ENCODE assay signal across 16 cellular contexts in the genomic region with DNA sequence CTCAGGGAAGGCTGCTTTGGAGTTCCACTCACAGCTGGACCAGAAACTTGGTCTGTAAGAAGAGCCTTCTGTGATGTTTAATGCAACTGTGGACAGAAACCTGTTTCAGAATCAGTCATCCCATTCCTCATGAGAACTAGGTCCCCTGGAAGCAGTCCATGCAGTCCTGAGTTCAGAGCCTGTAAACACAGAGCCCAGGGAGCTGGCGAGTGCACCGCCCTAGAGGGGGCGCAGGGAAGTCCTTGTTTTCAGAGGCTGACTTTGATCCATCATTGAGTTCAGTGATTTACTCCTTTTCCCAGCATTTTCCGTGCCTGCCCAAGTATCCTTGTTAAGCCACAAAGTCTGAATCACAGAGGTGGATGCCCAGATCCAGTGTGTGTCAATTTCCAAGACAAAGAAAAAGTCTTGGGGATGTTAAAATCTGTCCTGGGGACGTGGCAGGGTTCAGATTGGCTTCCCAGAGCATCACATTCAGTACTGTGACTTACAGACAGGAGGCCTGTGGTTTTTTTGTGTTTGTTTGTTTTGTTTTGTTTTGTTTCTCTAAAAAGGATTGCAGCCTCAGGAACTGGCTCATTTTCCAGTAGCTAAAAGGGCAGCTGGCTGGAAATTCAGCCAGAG. TPM values are rescaled to one million over a fixed set of nuclear protein-coding genes. Genes with fewer than 3 reads are reported as not detected.
DNase-seq lines count a peak whose midpoint lies in the region; ATAC-seq, FAIRE-seq and TF ChIP-seq lines count a peak whose summit lies in the region.
"Had no signal": no experiment of that assay in that cellular context is flagged by ENCODE, and none has a peak within 500 bp of the region (broad histone marks: within the 10 kb centered on the region; RNA-seq: fewer than 3 reads in every experiment).

No MANE protein-coding gene starts in this region.

- peak; percentile 15 for FAIRE-seq in K562 (lab: Jason Lieb, UNC)
- FAIRE-seq: G401.6 had no signal

- no peak overlapping the region for H3K18ac ChIP-seq in IMR-90 (ENCODE audit: low read depth, low read length)
- H3K18ac ChIP-seq in mesendoderm (ENCODE audit: low read length) = no peak overlapping the region

- H3K27me3 ChIP-seq in BE2C (no peaks in the 10 kb centered on the region), IMR-90 (ENCODE audit: control insufficient read depth, insufficient read depth, low read length) (peaks cover 72% of the 10 kb centered on the region), K562 (ENCODE audit: control insufficient read depth in 2 of 2, insufficient read depth in 2 of 2, low read length in 2 of 2) (peaks cover 0 to 45% of the 10 kb centered on the region in 2 experiments; a peak in 2 of 5 replicates), mesendoderm (ENCODE audit: insufficient read depth, low read length, poor library complexity) (no peaks in the 10 kb centered on the region), transverse colon (peaks cover 35% of the 10 kb centered on the region)

- TF ChIP-seq CTCF in BE2C (IDR thresholded peaks at IDR 0.05; ENCODE audit: low read depth, low read length) = 0 out of 2 replicates have a peak, but pooled peaks have one; percentile 13
- TF ChIP-seq CTCF in IMR-90 (conservative IDR thresholded peaks at IDR 0.05; ENCODE audit: low read depth, low read length) = no peak
- peak; percentile 7 to 30 (median 26); a peak in 2 of 6 replicates for TF ChIP-seq CTCF in K562 (IDR thresholded peaks at IDR 0.05 in 2 of 3, conservative IDR thresholded peaks at IDR 0.05 in 1 of 3; ENCODE audit: insufficient read depth in 2 of 3, low read depth in 1 of 3, low read length in 3 of 3)
- no peak for TF ChIP-seq CTCF in transverse colon (IDR thresholded peaks at IDR 0.05)

- H3K9me1 ChIP-seq in IMR-90 (ENCODE audit: insufficient read depth, low read length) (no peaks in the 10 kb centered on the region), K562 (ENCODE audit: control insufficient read depth, insufficient read depth, low read length) (no peaks in the 10 kb centered on the region)

- 34% methylated on average over 5 of the region's 5 CpGs; no CpG with 5 or more reads in 1 of the 2 experiments for WGBS in IMR-90 (ENCODE audit: extremely low coverage in 2 of 2, insufficient read length in 1 of 2), 2 experiments
- 3% methylated on average over 5 of the region's 5 CpGs for WGBS in K562 (ENCODE audit: insufficient coverage, low coverage, missing lambda C conversion rate)
- no CpG with 5 or more reads among the region's 5 CpGs for WGBS in mesendoderm (ENCODE audit: extremely low coverage, insufficient coverage, low lambda C conversion rate)
- 20 to 40% methylated on average over 1 to 5 of the region's 5 CpGs for WGBS in transverse colon (ENCODE audit: low coverage in 1 of 2), 2 donors

- H3K36me3 ChIP-seq in BE2C (no peaks in the 10 kb centered on the region), IMR-90 (ENCODE audit: control insufficient read depth, insufficient read depth, low read length) (no peaks in the 10 kb centered on the region), K562 (ENCODE audit: control insufficient read depth, insufficient read depth, low read length) (no peaks in the 10 kb centered on the region), mesendoderm (ENCODE audit: control insufficient read depth, insufficient read depth, low read length) (no peaks in the 10 kb centered on the region), transverse colon (no peaks in the 10 kb centered on the region)
- H3K36me3 ChIP-seq: heart left ventricle had no signal

- H2BK20ac ChIP-seq in IMR-90 (ENCODE audit: low read depth, low read length) = no peak overlapping the region

- H3K4me3 ChIP-seq in BE2C (ENCODE audit: low read depth, low read length) (no peak overlapping the region), IMR-90 (ENCODE audit: insufficient read depth, low read depth, low read length) (no peak overlapping the region), K562 (no peak overlapping the region), mesendoderm (ENCODE audit: low read length) (no peak overlapping the region), transverse colon (no peak overlapping the region)
- H3K4me3 ChIP-seq: heart left ventricle had no signal

- intact Hi-C loops in IMR-90 (cut with micrococcal nuclease) = no loop called here
- intact Hi-C loops in K562 (cut with micrococcal nuclease) = loop anchor here (10.0 kb wide), 1 partner anchor 140 kb away; a partner anchor contains a TSS
- intact Hi-C loops in transverse colon (cut with DNase I; ENCODE audit: low total_unique reads) = no loop called here
- intact Hi-C loops in left cardiac atrium (cut with DNase I) = no loop called here

- H4K91ac ChIP-seq in IMR-90 (ENCODE audit: insufficient read depth, low read depth, low read length) = no peak overlapping the region

- H2BK15ac ChIP-seq in IMR-90 (ENCODE audit: low read depth, low read length) (no peak overlapping the region), mesendoderm (replicated peaks; ENCODE audit: low read depth) (no peak overlapping the region)

- no peak overlapping the region for H2AK9ac ChIP-seq in IMR-90 (replicated peaks; ENCODE audit: low read depth, low read length, poor library complexity)

- H4K8ac ChIP-seq in IMR-90 (ENCODE audit: low read depth in 2 of 2, low read length in 2 of 2) (no peak overlapping the region), mesendoderm (ENCODE audit: low read depth, low read length) (no peak overlapping the region)

- H3K79me1 ChIP-seq in IMR-90 (ENCODE audit: low read depth in 1 of 2, low read length in 2 of 2) (no peaks in the 10 kb centered on the region), mesendoderm (ENCODE audit: low read length) (no peaks in the 10 kb centered on the region)

- no peak overlapping the region for H3K4ac ChIP-seq in IMR-90 (ENCODE audit: low read depth, low read length)
- H3K4ac ChIP-seq in mesendoderm (ENCODE audit: low read depth, low read length) = no peak overlapping the region

- CTCF ChIA-PET in IMR-90 (lab: Yijun Ruan, JAX) (no interaction called here), K562 (lab: Yijun Ruan, JAX; ENCODE audit: low intra/inter-chr PET ratio) (no interaction called here)

- H2BK120ac ChIP-seq in IMR-90 (ENCODE audit: low read depth, low read length) (no peak overlapping the region), mesendoderm (ENCODE audit: low read depth, low read length) (no peak overlapping the region)

- H3K9me3 ChIP-seq in BE2C (no peaks in the 10 kb centered on the region), IMR-90 (ENCODE audit: control insufficient read depth, insufficient read depth, low read length) (peaks cover 3% of the 10 kb centered on the region; the same call in 1 of the 2 replicates), K562 (replicated peaks; ENCODE audit: control insufficient read depth, insufficient read depth, low read depth, low read length) (no peaks in the 10 kb centered on the region), transverse colon (no peaks in the 10 kb centered on the region)
- H3K9me3 ChIP-seq: heart left ventricle, SK-N-SH had no signal

- H2AK5ac ChIP-seq in IMR-90 (ENCODE audit: low read depth, low read length) (no peak overlapping the region), mesendoderm (ENCODE audit: low read length) (no peak overlapping the region)

- H4K20me1 ChIP-seq in IMR-90 (ENCODE audit: insufficient read depth, low read length) (no peaks in the 10 kb centered on the region), K562 (replicated peaks; ENCODE audit: control insufficient read depth, insufficient read depth, low read length) (no peaks in the 10 kb centered on the region)

- H3K79me2 ChIP-seq in K562 (ENCODE audit: control insufficient read depth, insufficient read depth, low read length) = no peaks in the 10 kb centered on the region
- H3K79me2 ChIP-seq in mesendoderm (ENCODE audit: control insufficient read depth, insufficient read depth, low read length) = no peaks in the 10 kb centered on the region

- H3K27ac ChIP-seq in IMR-90 (ENCODE audit: insufficient read depth, low read length) (no peak overlapping the region), K562 (ENCODE audit: extremely low read depth, low read depth, low read length) (no peak overlapping the region), mesendoderm (ENCODE audit: low read depth, low read length) (no peak overlapping the region), transverse colon (no peak overlapping the region)
- H3K27ac ChIP-seq: heart left ventricle had no signal

- in situ Hi-C loops in IMR-90 (cut with MboI; ENCODE audit: low sequenced_read_pairs) (no loop called here), K562 (cut with MboI) (no loop called here), transverse colon (cut with MboI; ENCODE audit: low pct_ligation_motif_present in 1 of 4, low pct_unique_long_range_greater_than_20kb in 1 of 4, low sequenced_read_pairs in 3 of 4) (no loop called here)

- H4K5ac ChIP-seq in IMR-90 (ENCODE audit: low read depth, low read length) = no peak overlapping the region
- H4K5ac ChIP-seq in mesendoderm (ENCODE audit: low read length) = no peak overlapping the region

- BruUV-seq in IMR-90 (replicated peaks; lab: Mats Ljungman, UMichigan) (no TSS peak), K562 (replicated peaks; lab: Mats Ljungman, UMichigan) (no TSS peak)

- TF ChIP-seq POLR2A in IMR-90 (IDR thresholded peaks at IDR 0.05; ENCODE audit: low read depth, low read length) (no peak), K562 (conservative IDR thresholded peaks at IDR 0.05) (no peak), transverse colon (IDR thresholded peaks at IDR 0.05) (no peak)

- POLR2A ChIA-PET in IMR-90 (lab: Charles Lee; ENCODE audit: unreplicated experiment) = no interaction called here
- POLR2A ChIA-PET in K562 (lab: Yijun Ruan, JAX) = no interaction called here

- H3K9ac ChIP-seq in IMR-90 (ENCODE audit: low read depth, low read length) (no peak overlapping the region), K562 (ENCODE audit: insufficient read depth in 1 of 2, low read depth in 2 of 2, low read length in 2 of 2) (no peak overlapping the region), mesendoderm (ENCODE audit: low read length) (no peak overlapping the region)
- H3K9ac ChIP-seq: SK-N-SH had no signal

- TF ChIP-seq RAD21 in IMR-90 (IDR thresholded peaks at IDR 0.05; ENCODE audit: low read length) (no peak), K562 (CRISPR knock-in tag; conservative IDR thresholded peaks at IDR 0.05 in 1 of 2, IDR thresholded peaks at IDR 0.05 in 1 of 2) (peak in 1 of 2 experiments; percentile 9; a peak in 1 of 4 replicates)

- H3K23ac ChIP-seq in IMR-90 (ENCODE audit: low read depth, low read length) = no peak overlapping the region; the same call in 1 of the 2 replicates
- no peak overlapping the region for H3K23ac ChIP-seq in mesendoderm (ENCODE audit: low read length)

- no peaks in the 10 kb centered on the region for H3K4me1 ChIP-seq in BE2C
- H3K4me1 ChIP-seq in IMR-90 (ENCODE audit: control insufficient read depth, insufficient read depth, low read length) = peaks cover 2% of the 10 kb centered on the region; the same call in 1 of the 2 replicates
- no peaks in the 10 kb centered on the region for H3K4me1 ChIP-seq in K562 (replicated peaks in 1 of 2; ENCODE audit: control insufficient read depth in 2 of 2, insufficient read depth in 2 of 2, low read length in 2 of 2)
- H3K4me1 ChIP-seq in mesendoderm (ENCODE audit: control insufficient read depth, low read depth, low read length) = no peaks in the 10 kb centered on the region
- no peaks in the 10 kb centered on the region for H3K4me1 ChIP-seq in transverse colon

- dilution Hi-C loops in IMR-90 (cut with HindIII; ENCODE audit: low sequenced_read_pairs, unreplicated experiment) = no loop called here

- H2BK5ac ChIP-seq in IMR-90 (ENCODE audit: low read depth, low read length, poor library complexity, severe bottlenecking) (no peak overlapping the region), mesendoderm (ENCODE audit: low read length) (no peak overlapping the region)

- TF ChIP-seq EP300 in K562 (IDR thresholded peaks at IDR 0.05; ENCODE audit: low read length) = no peak
- TF ChIP-seq EP300 in transverse colon (IDR thresholded peaks at IDR 0.05; ENCODE audit: low read depth) = no peak

- H2AFZ ChIP-seq in IMR-90 (replicated peaks; ENCODE audit: low read length, poor library complexity) (no peak overlapping the region), K562 (ENCODE audit: low read depth, low read length) (no peak overlapping the region)

- DNase-seq in BE2C (no peak), IMR-90 (peak; percentile 15), K562 (ENCODE audit: extremely low read depth in 1 of 4, low spot score in 3 of 4) (peak in 2 of 4 experiments; percentile 9 to 19), mesendoderm (peak; percentile 38), transverse colon (no peak), left cardiac atrium (no peak)
- DNase-seq in stimulated activated naive CD8-positive, alpha-beta T cell treated with anti-CD3 and anti-CD28 coated beads, Interleukin-15, Interleukin-2, amounts not matched to agents 100 U/mL and 50 U/mL, for 24 hours = no peak
- DNase-seq: activated effector memory CD4-positive, alpha-beta T cell treated with anti-CD3 and anti-CD28 coated beads, Interleukin-2, amount 50 U/mL, for 16 hours; CD4-positive, CD25-positive, alpha-beta regulatory T cell; effector memory CD8-positive, alpha-beta T cell; heart left ventricle; NK-92 treated with Interleukin-12 subunit alpha and Interleukin-12 subunit beta, amount 100 ng/mL, for 24 hours; SK-N-SH; stimulated activated CD4-positive, alpha-beta T cell treated with anti-CD3 and anti-CD28 coated beads, Interleukin-4, amount 100 ng/mL, for 1 hour had no signal

- peak; percentile 54 for ATAC-seq in IMR-90 (ENCODE audit: low read depth)
- peak; percentile 74 for ATAC-seq in K562
- no peak for ATAC-seq in left cardiac atrium
- no peak for ATAC-seq in HG03571 (IDR thresholded peaks at IDR 0.05; ENCODE audit: unreplicated experiment)
- ATAC-seq in stimulated activated naive CD8-positive, alpha-beta T cell treated with anti-CD3 and anti-CD28 coated beads, Interleukin-15, Interleukin-2, amounts not matched to agents 100 U/mL and 50 U/mL, for 24 hours = no peak
- ATAC-seq: effector memory CD8-positive, alpha-beta T cell; heart left ventricle had no signal

- no peak overlapping the region for H3K56ac ChIP-seq in IMR-90 (ENCODE audit: extremely low read depth, insufficient read depth, low read length)
- H3K56ac ChIP-seq in mesendoderm (ENCODE audit: low read length) = no peak overlapping the region

- H3K4me2 ChIP-seq in IMR-90 (ENCODE audit: low read depth, low read length) (no peak overlapping the region), K562 (ENCODE audit: insufficient read depth, low read length) (no peak overlapping the region), mesendoderm (ENCODE audit: low read length) (no peak overlapping the region)
- H3K4me2 ChIP-seq: SK-N-SH had no signal

- H3K14ac ChIP-seq in IMR-90 (replicated peaks; ENCODE audit: low read depth, low read length) = no peak overlapping the region

RNA-seq across cellular contexts. Expression of a gene that starts 9.8 kb away (rescaled TPM):
- 8.3 TPM for polyA plus RNA-seq in BE2C (2012; ENCODE audit: insufficient read depth, insufficient read length, low read depth)
- total RNA-seq in IMR-90 (2012; rRNA removed) (8.1 and 8.4 TPM in 2 replicates), K562 (2014; rRNA removed) (1.7 and 1.8 TPM in 2 replicates), K562 (2014; rRNA removed; fragmentation: Illumina TruSeq; extraction: Trizol) (2.1 and 2.3 TPM in 2 replicates), K562 (2015; rRNA removed; fragmentation: Illumina TruSeq; extraction: Trizol) (1.7 and 1.9 TPM in 2 replicates), K562 (2021) (1.5 and 2.1 TPM in 2 replicates), transverse colon (1 to 10 TPM; 2.0 to 6.4 (median 3.5) TPM), left cardiac atrium (1 to 10 TPM; 4.0 to 7.3 TPM)
- polyA plus RNA-seq in IMR-90 (2012; rRNA removed) (3.9 and 4.2 TPM in 2 replicates), K562 (2011; rRNA removed) (1.4 and 2.3 TPM in 2 replicates), K562 (2014; fragmentation: Illumina TruSeq; extraction: Trizol) (2.0 and 2.2 TPM in 2 replicates), K562 (2014; fragmentation: Nextera tagmentation; extraction: Ambion mirVana) (1 to 10 TPM in 1 of 2 experiments, under 1 TPM in 1; 0.96 to 1.1 TPM), K562 (2014; rRNA removed) (1.7 and 2.6 TPM in 2 replicates)
- polyA plus RNA-seq in IMR-90 (2012; cell fraction: cytosol; rRNA removed) = 1.5 and 7.0 TPM in 2 replicates
- polyA plus RNA-seq in IMR-90 (2012; cell fraction: nucleus; rRNA removed; ENCODE audit: low replicate concordance) = 3.0 and 8.2 TPM in 2 replicates
- total RNA-seq in K562 (2011; cell fraction: chromatin; rRNA removed; ENCODE audit: low replicate concordance) = 2.9 and 4.8 TPM in 2 replicates
- total RNA-seq in K562 (2011; cell fraction: nucleolus; rRNA removed) = 1.0 and 1.4 TPM in 2 replicates
- 1.6 and 2.8 TPM in 2 replicates for total RNA-seq in K562 (2011; cell fraction: nucleoplasm; rRNA removed)
- polyA plus RNA-seq in K562 (2011; cell fraction: cytosol; rRNA removed) = 1.1 and 1.2 TPM in 2 replicates
- 4.6 and 5.5 TPM in 2 replicates for polyA plus RNA-seq in K562 (2011; cell fraction: nucleus; rRNA removed)
- polyA plus RNA-seq in K562 (2012) = 2.6 and 3.3 TPM in 2 replicates
- polyA minus RNA-seq in K562 (2011; rRNA and poly(A)+ RNA removed) = 2.4 and 2.8 TPM in 2 replicates
- not detected in 2 replicates for polyA minus RNA-seq in K562 (2011; cell fraction: cytosol; rRNA and poly(A)+ RNA removed)
- polyA minus RNA-seq in K562 (2011; cell fraction: nucleus; rRNA and poly(A)+ RNA removed) = 0.94 and 1.9 TPM in 2 replicates
- polyA plus RNA-seq in mesendoderm (2013, experiment 1 of 2) = 2.3 TPM
- polyA plus RNA-seq in mesendoderm (2013, experiment 2 of 2) = 2.6 TPM

RNA-seq across cellular contexts. Expression of a gene that starts 39.3 kb away (rescaled TPM):
- 106 TPM for polyA plus RNA-seq in BE2C (2012; ENCODE audit: insufficient read depth, insufficient read length, low read depth)
- total RNA-seq in IMR-90 (2012; rRNA removed) (18.8 and 20.6 TPM in 2 replicates), K562 (2014; rRNA removed) (13.8 and 18.9 TPM in 2 replicates), K562 (2014; rRNA removed; fragmentation: Illumina TruSeq; extraction: Trizol) (3.9 and 5.0 TPM in 2 replicates), K562 (2015; rRNA removed; fragmentation: Illumina TruSeq; extraction: Trizol) (9.6 and 10.9 TPM in 2 replicates), K562 (2021) (16.5 and 18.6 TPM in 2 replicates), transverse colon (10 to 100 TPM in 1 of 4 donors, 1 to 10 TPM in 3; 4.6 to 12.1 (median 5.3) TPM), left cardiac atrium (1 to 10 TPM; 7.8 to 7.9 TPM)
- polyA plus RNA-seq in IMR-90 (2012; rRNA removed) (28.9 and 29.1 TPM in 2 replicates), K562 (2011; rRNA removed) (15.2 and 21.4 TPM in 2 replicates), K562 (2014; fragmentation: Illumina TruSeq; extraction: Trizol) (7.6 and 10.4 TPM in 2 replicates), K562 (2014; fragmentation: Nextera tagmentation; extraction: Ambion mirVana) (1 to 10 TPM; 4.6 to 5.7 TPM), K562 (2014; rRNA removed) (18.6 and 28.4 TPM in 2 replicates)
- polyA plus RNA-seq in IMR-90 (2012; cell fraction: cytosol; rRNA removed) = 30.9 and 33.9 TPM in 2 replicates
- 15.3 and 19.0 TPM in 2 replicates for polyA plus RNA-seq in IMR-90 (2012; cell fraction: nucleus; rRNA removed; ENCODE audit: low replicate concordance)
- total RNA-seq in K562 (2011; cell fraction: chromatin; rRNA removed; ENCODE audit: low replicate concordance) = 8.7 and 19.3 TPM in 2 replicates
- total RNA-seq in K562 (2011; cell fraction: nucleolus; rRNA removed) = 11.3 and 16.2 TPM in 2 replicates
- total RNA-seq in K562 (2011; cell fraction: nucleoplasm; rRNA removed) = 8.1 and 12.4 TPM in 2 replicates
- polyA plus RNA-seq in K562 (2011; cell fraction: cytosol; rRNA removed) = 18.7 and 21.5 TPM in 2 replicates
- polyA plus RNA-seq in K562 (2011; cell fraction: nucleus; rRNA removed) = 9.4 and 10.1 TPM in 2 replicates
- 17.4 and 79.0 TPM in 2 replicates for polyA plus RNA-seq in K562 (2012)
- polyA minus RNA-seq in K562 (2011; rRNA and poly(A)+ RNA removed) = 4.3 and 4.9 TPM in 2 replicates
- 5.0 and 6.1 TPM in 2 replicates for polyA minus RNA-seq in K562 (2011; cell fraction: cytosol; rRNA and poly(A)+ RNA removed)
- 6.9 and 9.9 TPM in 2 replicates for polyA minus RNA-seq in K562 (2011; cell fraction: nucleus; rRNA and poly(A)+ RNA removed)
- 19.3 TPM for polyA plus RNA-seq in mesendoderm (2013, experiment 1 of 2)
- polyA plus RNA-seq in mesendoderm (2013, experiment 2 of 2) = 20.7 TPM

Comparison
In these comparisons a context has a peak if more than half of its experiments do, and no peak if none do; other contexts are left out.
1. DNase-seq: peak in IMR-90 (single experiment) and mesendoderm (single experiment); none in BE2C (single experiment), transverse colon (single experiment), left cardiac atrium (single experiment) and stimulated activated naive CD8-positive, alpha-beta T cell treated with anti-CD3 and anti-CD28 coated beads, Interleukin-15, Interleukin-2, amounts not matched to agents 100 U/mL and 50 U/mL, for 24 hours (single experiment).
2. CTCF ChIP-seq: peak in BE2C (single experiment) and K562 (3 of 3); none in IMR-90 (single experiment) and transverse colon (0 of 5).
3. ATAC-seq: peak in IMR-90 (single experiment) and K562 (single experiment); none in left cardiac atrium (0 of 2), HG03571 (single experiment) and stimulated activated naive CD8-positive, alpha-beta T cell treated with anti-CD3 and anti-CD28 coated beads, Interleukin-15, Interleukin-2, amounts not matched to agents 100 U/mL and 50 U/mL, for 24 hours (single experiment).